1 cellular context compared by ENCODE assay signal in the genomic region with DNA sequence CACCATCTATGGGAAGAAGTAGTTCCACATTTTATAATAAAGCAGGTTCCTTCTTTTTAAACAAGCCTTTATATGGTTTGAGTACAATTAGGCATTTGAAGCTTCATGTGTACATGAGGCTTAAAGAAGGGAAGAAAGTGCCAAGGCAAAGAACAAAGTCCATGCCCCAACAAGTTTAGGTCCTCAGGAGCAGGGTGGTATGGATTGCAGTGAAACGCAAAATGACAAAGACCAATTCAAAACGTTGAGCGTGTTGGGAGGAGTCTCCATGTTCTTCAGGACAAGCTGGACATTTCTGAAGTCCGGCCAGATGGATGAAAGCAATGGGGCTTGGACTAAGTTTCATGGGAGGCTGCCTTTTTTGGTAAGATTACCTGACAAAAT.
A peak's percentile ranks its signal among the peaks of the same experiment; 100 is the strongest.
TF ChIP-seq lines count a peak whose summit lies in the region.

No MANE protein-coding gene starts in this region.

TF ChIP-seq in HepG2, 621 proteins besides CTCF, POLR2A, EP300 and RAD21 (continued from another document and continues in another):
- no peak for TF ChIP-seq ZSCAN20 (CRISPR knock-in tag; IDR thresholded peaks at IDR 0.05; ENCODE audit: borderline replicate concordance)
- TF ChIP-seq ZMYM3 (CRISPR knock-in tag; IDR thresholded peaks at IDR 0.05) = no peak
- no peak for TF ChIP-seq MEIS2 (CRISPR knock-in tag; IDR thresholded peaks at IDR 0.05)
- TF ChIP-seq ZIK1 (CRISPR knock-in tag; IDR thresholded peaks at IDR 0.05; ENCODE audit: borderline replicate concordance, low read depth) = no peak
- TF ChIP-seq, protein P1, sequence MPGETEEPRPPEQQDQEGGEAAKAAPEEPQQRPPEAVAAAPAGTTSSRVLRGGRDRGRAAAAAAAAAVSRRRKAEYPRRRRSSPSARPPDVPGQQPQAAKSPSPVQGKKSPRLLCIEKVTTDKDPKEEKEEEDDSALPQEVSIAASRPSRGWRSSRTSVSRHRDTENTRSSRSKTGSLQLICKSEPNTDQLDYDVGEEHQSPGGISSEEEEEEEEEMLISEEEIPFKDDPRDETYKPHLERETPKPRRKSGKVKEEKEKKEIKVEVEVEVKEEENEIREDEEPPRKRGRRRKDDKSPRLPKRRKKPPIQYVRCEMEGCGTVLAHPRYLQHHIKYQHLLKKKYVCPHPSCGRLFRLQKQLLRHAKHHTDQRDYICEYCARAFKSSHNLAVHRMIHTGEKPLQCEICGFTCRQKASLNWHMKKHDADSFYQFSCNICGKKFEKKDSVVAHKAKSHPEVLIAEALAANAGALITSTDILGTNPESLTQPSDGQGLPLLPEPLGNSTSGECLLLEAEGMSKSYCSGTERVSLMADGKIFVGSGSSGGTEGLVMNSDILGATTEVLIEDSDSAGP (CRISPR knock-in tag; IDR thresholded peaks at IDR 0.05; ENCODE audit: borderline replicate concordance) = no peak
- TF ChIP-seq ZNF451 (CRISPR knock-in tag; IDR thresholded peaks at IDR 0.05) = no peak
- no peak for TF ChIP-seq ZNF24 (IDR thresholded peaks at IDR 0.05)
- TF ChIP-seq AGO1 (IDR thresholded peaks at IDR 0.05; ENCODE audit: low read depth, low read length, poor library complexity, severe bottlenecking) = no peak
- TF ChIP-seq ZNF350 (CRISPR knock-in tag; IDR thresholded peaks at IDR 0.05; ENCODE audit: borderline replicate concordance, low read depth) = no peak
- TF ChIP-seq ATF1 (CRISPR knock-in tag; IDR thresholded peaks at IDR 0.05) = no peak
- TF ChIP-seq TBX2 (CRISPR knock-in tag; IDR thresholded peaks at IDR 0.05; ENCODE audit: borderline replicate concordance) = no peak
- peak; percentile 79 for TF ChIP-seq FOXA3 (CRISPR knock-in tag; IDR thresholded peaks at IDR 0.05)
- TF ChIP-seq, protein P2, sequence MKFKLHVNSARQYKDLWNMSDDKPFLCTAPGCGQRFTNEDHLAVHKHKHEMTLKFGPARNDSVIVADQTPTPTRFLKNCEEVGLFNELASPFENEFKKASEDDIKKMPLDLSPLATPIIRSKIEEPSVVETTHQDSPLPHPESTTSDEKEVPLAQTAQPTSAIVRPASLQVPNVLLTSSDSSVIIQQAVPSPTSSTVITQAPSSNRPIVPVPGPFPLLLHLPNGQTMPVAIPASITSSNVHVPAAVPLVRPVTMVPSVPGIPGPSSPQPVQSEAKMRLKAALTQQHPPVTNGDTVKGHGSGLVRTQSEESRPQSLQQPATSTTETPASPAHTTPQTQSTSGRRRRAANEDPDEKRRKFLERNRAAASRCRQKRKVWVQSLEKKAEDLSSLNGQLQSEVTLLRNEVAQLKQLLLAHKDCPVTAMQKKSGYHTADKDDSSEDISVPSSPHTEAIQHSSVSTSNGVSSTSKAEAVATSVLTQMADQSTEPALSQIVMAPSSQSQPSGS (CRISPR knock-in tag; IDR thresholded peaks at IDR 0.05) = no peak
- TF ChIP-seq ZFX (CRISPR knock-in tag; IDR thresholded peaks at IDR 0.05; ENCODE audit: low read depth) = no peak
- TF ChIP-seq KDM5A (IDR thresholded peaks at IDR 0.05; ENCODE audit: borderline replicate concordance, low read length) = no peak; the same call in 1 of the 2 replicates
- TF ChIP-seq, protein P3, sequence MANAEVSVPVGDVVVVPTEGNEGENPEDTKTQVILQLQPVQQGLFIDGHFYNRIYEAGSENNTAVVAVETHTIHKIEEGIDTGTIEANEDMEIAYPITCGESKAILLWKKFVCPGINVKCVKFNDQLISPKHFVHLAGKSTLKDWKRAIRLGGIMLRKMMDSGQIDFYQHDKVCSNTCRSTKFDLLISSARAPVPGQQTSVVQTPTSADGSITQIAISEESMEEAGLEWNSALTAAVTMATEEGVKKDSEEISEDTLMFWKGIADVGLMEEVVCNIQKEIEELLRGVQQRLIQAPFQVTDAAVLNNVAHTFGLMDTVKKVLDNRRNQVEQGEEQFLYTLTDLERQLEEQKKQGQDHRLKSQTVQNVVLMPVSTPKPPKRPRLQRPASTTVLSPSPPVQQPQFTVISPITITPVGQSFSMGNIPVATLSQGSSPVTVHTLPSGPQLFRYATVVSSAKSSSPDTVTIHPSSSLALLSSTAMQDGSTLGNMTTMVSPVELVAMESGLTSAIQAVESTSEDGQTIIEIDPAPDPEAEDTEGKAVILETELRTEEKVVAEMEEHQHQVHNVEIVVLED (CRISPR knock-in tag; IDR thresholded peaks at IDR 0.05; ENCODE audit: borderline replicate concordance) = no peak
- no peak for TF ChIP-seq U2AF2 (IDR thresholded peaks at IDR 0.05; ENCODE audit: low read depth, low read length)
- peak; percentile 53 for TF ChIP-seq ETV5 (CRISPR knock-in tag; IDR thresholded peaks at IDR 0.05; ENCODE audit: borderline replicate concordance)
- TF ChIP-seq ZNF205 (CRISPR knock-in tag; IDR thresholded peaks at IDR 0.05) = no peak
- TF ChIP-seq, protein P4, sequence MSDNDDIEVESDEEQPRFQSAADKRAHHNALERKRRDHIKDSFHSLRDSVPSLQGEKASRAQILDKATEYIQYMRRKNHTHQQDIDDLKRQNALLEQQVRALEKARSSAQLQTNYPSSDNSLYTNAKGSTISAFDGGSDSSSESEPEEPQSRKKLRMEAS (IDR thresholded peaks at IDR 0.05) = no peak; the same call in 1 of the 2 replicates
- TF ChIP-seq, protein P5, sequence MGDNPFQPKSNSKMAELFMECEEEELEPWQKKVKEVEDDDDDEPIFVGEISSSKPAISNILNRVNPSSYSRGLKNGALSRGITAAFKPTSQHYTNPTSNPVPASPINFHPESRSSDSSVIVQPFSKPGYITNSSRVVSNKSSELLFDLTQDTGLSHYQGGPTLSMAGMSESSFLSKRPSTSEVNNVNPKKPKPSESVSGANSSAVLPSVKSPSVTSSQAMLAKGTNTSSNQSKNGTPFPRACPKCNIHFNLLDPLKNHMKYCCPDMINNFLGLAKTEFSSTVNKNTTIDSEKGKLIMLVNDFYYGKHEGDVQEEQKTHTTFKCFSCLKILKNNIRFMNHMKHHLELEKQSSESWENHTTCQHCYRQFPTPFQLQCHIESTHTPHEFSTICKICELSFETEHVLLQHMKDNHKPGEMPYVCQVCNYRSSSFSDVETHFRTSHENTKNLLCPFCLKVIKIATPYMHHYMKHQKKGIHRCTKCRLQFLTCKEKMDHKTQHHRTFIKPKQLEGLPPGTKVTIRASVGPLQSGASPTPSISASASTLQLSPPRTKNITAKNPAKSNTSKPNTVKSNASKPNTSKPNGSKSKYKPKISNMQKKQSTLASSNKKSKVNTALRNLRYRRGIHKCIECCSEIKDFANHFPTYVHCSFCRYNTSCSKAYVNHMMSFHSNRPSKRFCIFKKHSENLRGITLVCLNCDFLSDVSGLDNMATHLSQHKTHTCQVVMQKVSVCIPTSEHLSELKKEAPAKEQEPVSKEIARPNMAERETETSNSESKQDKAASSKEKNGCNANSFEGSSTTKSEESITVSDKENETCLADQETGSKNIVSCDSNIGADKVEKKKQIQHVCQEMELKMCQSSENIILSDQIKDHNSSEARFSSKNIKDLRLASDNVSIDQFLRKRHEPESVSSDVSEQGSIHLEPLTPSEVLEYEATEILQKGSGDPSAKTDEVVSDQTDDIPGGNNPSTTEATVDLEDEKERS (CRISPR knock-in tag; IDR thresholded peaks at IDR 0.05) = no peak
- TF ChIP-seq ZNF235 (CRISPR knock-in tag; IDR thresholded peaks at IDR 0.05; ENCODE audit: borderline replicate concordance) = no peak
- TF ChIP-seq HNRNPH1 (optimal IDR thresholded peaks at IDR 0.05; ENCODE audit: low read depth, low read length) = no peak
- TF ChIP-seq LCORL (IDR thresholded peaks at IDR 0.05) = no peak
- TF ChIP-seq LCORL (CRISPR knock-in tag; IDR thresholded peaks at IDR 0.05) = no peak
- TF ChIP-seq NFE2 (CRISPR knock-in tag; IDR thresholded peaks at IDR 0.05) = no peak
- TF ChIP-seq ZNF207 (IDR thresholded peaks at IDR 0.05; ENCODE audit: borderline replicate concordance) = no peak
- TF ChIP-seq ZNF260 (CRISPR knock-in tag; IDR thresholded peaks at IDR 0.05; ENCODE audit: borderline replicate concordance, low read depth) = no peak
- no peak for TF ChIP-seq ZSCAN22 (CRISPR knock-in tag; IDR thresholded peaks at IDR 0.05)
- TF ChIP-seq ZNF441 (CRISPR knock-in tag; IDR thresholded peaks at IDR 0.05; ENCODE audit: borderline replicate concordance) = no peak
- TF ChIP-seq ZNF446 (CRISPR knock-in tag; IDR thresholded peaks at IDR 0.05) = no peak
- TF ChIP-seq ZNF543 (CRISPR knock-in tag; IDR thresholded peaks at IDR 0.05) = no peak
- TF ChIP-seq, protein P6, sequence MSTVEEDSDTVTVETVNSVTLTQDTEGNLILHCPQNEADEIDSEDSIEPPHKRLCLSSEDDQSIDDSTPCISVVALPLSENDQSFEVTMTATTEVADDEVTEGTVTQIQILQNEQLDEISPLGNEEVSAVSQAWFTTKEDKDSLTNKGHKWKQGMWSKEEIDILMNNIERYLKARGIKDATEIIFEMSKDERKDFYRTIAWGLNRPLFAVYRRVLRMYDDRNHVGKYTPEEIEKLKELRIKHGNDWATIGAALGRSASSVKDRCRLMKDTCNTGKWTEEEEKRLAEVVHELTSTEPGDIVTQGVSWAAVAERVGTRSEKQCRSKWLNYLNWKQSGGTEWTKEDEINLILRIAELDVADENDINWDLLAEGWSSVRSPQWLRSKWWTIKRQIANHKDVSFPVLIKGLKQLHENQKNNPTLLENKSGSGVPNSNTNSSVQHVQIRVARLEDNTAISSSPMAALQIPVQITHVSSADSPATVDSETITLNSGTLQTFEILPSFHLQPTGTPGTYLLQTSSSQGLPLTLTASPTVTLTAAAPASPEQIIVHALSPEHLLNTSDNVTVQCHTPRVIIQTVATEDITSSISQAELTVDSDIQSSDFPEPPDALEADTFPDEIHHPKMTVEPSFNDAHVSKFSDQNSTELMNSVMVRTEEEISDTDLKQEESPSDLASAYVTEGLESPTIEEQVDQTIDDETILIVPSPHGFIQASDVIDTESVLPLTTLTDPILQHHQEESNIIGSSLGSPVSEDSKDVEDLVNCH (CRISPR knock-in tag; IDR thresholded peaks at IDR 0.05) = no peak
- TF ChIP-seq KDM3A (CRISPR knock-in tag; IDR thresholded peaks at IDR 0.05; ENCODE audit: low read depth) = 0 out of 2 replicates have a peak, but pooled peaks have one; percentile 19
- TF ChIP-seq MAFK (conservative IDR thresholded peaks at IDR 0.05 in 1 of 2, IDR thresholded peaks at IDR 0.05 in 1 of 2; ENCODE audit: low read length in 2 of 2) = no peak
- TF ChIP-seq ZNF30 (CRISPR knock-in tag; IDR thresholded peaks at IDR 0.05) = no peak
- no peak for TF ChIP-seq POLR2AphosphoS2 (IDR thresholded peaks at IDR 0.05; ENCODE audit: low read depth, low read length)
- TF ChIP-seq XBP1 (CRISPR knock-in tag; IDR thresholded peaks at IDR 0.05) = no peak
- TF ChIP-seq, protein P7, sequence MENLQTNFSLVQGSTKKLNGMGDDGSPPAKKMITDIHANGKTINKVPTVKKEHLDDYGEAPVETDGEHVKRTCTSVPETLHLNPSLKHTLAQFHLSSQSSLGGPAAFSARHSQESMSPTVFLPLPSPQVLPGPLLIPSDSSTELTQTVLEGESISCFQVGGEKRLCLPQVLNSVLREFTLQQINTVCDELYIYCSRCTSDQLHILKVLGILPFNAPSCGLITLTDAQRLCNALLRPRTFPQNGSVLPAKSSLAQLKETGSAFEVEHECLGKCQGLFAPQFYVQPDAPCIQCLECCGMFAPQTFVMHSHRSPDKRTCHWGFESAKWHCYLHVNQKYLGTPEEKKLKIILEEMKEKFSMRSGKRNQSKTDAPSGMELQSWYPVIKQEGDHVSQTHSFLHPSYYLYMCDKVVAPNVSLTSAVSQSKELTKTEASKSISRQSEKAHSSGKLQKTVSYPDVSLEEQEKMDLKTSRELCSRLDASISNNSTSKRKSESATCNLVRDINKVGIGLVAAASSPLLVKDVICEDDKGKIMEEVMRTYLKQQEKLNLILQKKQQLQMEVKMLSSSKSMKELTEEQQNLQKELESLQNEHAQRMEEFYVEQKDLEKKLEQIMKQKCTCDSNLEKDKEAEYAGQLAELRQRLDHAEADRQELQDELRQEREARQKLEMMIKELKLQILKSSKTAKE (CRISPR knock-in tag; IDR thresholded peaks at IDR 0.05; ENCODE audit: borderline replicate concordance) = no peak
- TF ChIP-seq, protein P8, sequence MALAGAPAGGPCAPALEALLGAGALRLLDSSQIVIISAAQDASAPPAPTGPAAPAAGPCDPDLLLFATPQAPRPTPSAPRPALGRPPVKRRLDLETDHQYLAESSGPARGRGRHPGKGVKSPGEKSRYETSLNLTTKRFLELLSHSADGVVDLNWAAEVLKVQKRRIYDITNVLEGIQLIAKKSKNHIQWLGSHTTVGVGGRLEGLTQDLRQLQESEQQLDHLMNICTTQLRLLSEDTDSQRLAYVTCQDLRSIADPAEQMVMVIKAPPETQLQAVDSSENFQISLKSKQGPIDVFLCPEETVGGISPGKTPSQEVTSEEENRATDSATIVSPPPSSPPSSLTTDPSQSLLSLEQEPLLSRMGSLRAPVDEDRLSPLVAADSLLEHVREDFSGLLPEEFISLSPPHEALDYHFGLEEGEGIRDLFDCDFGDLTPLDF (CRISPR knock-in tag; IDR thresholded peaks at IDR 0.05) = no peak
- TF ChIP-seq, protein P9, sequence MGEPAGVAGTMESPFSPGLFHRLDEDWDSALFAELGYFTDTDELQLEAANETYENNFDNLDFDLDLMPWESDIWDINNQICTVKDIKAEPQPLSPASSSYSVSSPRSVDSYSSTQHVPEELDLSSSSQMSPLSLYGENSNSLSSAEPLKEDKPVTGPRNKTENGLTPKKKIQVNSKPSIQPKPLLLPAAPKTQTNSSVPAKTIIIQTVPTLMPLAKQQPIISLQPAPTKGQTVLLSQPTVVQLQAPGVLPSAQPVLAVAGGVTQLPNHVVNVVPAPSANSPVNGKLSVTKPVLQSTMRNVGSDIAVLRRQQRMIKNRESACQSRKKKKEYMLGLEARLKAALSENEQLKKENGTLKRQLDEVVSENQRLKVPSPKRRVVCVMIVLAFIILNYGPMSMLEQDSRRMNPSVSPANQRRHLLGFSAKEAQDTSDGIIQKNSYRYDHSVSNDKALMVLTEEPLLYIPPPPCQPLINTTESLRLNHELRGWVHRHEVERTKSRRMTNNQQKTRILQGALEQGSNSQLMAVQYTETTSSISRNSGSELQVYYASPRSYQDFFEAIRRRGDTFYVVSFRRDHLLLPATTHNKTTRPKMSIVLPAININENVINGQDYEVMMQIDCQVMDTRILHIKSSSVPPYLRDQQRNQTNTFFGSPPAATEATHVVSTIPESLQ (CRISPR knock-in tag; conservative IDR thresholded peaks at IDR 0.05) = no peak
- TF ChIP-seq, protein P10, sequence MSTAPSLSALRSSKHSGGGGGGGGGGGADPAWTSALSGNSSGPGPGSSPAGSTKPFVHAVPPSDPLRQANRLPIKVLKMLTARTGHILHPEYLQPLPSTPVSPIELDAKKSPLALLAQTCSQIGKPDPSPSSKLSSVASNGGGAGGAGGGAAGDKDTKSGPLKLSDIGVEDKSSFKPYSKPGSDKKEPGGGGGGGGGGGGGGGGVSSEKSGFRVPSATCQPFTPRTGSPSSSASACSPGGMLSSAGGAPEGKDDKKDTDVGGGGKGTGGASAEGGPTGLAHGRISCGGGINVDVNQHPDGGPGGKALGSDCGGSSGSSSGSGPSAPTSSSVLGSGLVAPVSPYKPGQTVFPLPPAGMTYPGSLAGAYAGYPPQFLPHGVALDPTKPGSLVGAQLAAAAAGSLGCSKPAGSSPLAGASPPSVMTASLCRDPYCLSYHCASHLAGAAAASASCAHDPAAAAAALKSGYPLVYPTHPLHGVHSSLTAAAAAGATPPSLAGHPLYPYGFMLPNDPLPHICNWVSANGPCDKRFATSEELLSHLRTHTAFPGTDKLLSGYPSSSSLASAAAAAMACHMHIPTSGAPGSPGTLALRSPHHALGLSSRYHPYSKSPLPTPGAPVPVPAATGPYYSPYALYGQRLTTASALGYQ (CRISPR knock-in tag; IDR thresholded peaks at IDR 0.05) = no peak
- no peak for TF ChIP-seq ZNF382 (CRISPR knock-in tag; IDR thresholded peaks at IDR 0.05; ENCODE audit: borderline replicate concordance)
- TF ChIP-seq ZNF782 (CRISPR knock-in tag; IDR thresholded peaks at IDR 0.05; ENCODE audit: borderline replicate concordance) = no peak
- TF ChIP-seq YEATS4 (CRISPR knock-in tag; IDR thresholded peaks at IDR 0.05; ENCODE audit: borderline replicate concordance) = no peak
- TF ChIP-seq ZSCAN21 (CRISPR knock-in tag; IDR thresholded peaks at IDR 0.05; ENCODE audit: borderline replicate concordance) = no peak
- TF ChIP-seq ZFP36L1 (CRISPR knock-in tag; IDR thresholded peaks at IDR 0.05) = no peak
- no peak for TF ChIP-seq HOXA7 (CRISPR knock-in tag; IDR thresholded peaks at IDR 0.05)
- TF ChIP-seq SMYD3 (CRISPR knock-in tag; IDR thresholded peaks at IDR 0.05) = no peak
- no peak for TF ChIP-seq ZNF768 (CRISPR knock-in tag; IDR thresholded peaks at IDR 0.05)
